ENCODE assay signal across 12 cellular contexts in the genomic region with DNA sequence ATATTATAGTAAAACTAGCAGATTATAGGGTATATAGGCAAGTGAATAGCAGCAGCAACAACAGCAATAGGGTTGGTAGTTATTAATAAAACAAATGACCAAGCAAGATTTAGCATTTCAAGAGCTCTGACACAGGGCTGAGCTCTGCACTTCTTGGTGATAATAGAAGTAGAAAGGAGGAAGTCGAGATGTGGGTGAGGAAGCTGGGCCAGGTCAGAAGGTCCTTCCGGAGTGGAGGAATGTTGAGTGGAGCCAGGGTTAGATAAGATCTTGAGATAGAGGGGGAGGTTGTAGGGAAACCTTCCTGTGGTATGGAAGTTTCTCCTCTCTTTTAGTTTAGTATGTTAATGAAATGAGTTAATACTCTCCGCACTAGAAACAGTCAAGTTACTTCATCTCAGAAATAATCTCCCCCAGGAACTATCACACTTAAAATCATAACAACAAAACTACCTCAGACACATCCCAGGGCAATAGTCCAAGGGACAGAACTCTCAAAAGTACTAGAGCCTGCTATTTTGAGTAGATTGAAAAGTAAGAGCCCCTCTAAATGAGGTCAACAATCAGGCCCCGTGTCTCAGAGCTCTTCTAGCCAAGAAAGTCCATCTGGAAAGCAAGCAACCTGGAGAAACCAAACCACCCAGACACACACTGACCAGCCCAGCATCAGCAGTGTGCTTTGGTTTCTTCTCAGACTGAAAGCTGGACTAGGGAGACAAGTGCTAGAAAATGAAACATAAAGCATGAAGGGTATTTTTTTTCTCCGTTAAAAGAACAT. TPM values are rescaled to one million over a fixed set of nuclear protein-coding genes. Genes with fewer than 3 reads are reported as not detected.
DNase-seq lines count a peak whose midpoint lies in the region; ATAC-seq, FAIRE-seq and TF ChIP-seq lines count a peak whose summit lies in the region.
"Had no signal": no experiment of that assay in that cellular context is flagged by ENCODE, and none has a peak within 500 bp of the region (broad histone marks: within the 10 kb centered on the region; RNA-seq: fewer than 3 reads in every experiment).

No MANE protein-coding gene starts in this region.

- peaks cover 6% of the 10 kb centered on the region for H3K4me1 Mint-ChIP-seq in activated T-helper 17 cell treated with anti-CD3 and anti-CD28 coated beads, Interleukin-2, amount 50 U/mL, for 72 hours
- no peaks in the 10 kb centered on the region for H3K4me1 Mint-ChIP-seq in activated CD8-positive, alpha-beta T cell treated with anti-CD3 and anti-CD28 coated beads for 36 hours (ENCODE audit: low read depth)
- H3K4me1 Mint-ChIP-seq: B cell had no signal

- peaks cover 5% of the 10 kb centered on the region for H3K27me3 Mint-ChIP-seq in activated T-helper 17 cell treated with anti-CD3 and anti-CD28 coated beads, Interleukin-2, amount 50 U/mL, for 72 hours
- H3K27me3 Mint-ChIP-seq in activated CD8-positive, alpha-beta T cell treated with anti-CD3 and anti-CD28 coated beads for 36 hours = no peaks in the 10 kb centered on the region
- H3K27me3 Mint-ChIP-seq: activated naive CD8-positive, alpha-beta T cell had no signal

- no peaks in the 10 kb centered on the region for H3F3A ChIP-seq in MM.1S (ENCODE audit: insufficient read depth, low read length)

- TF ChIP-seq EP300 in K562 (IDR thresholded peaks at IDR 0.05; ENCODE audit: low read length) = peak; percentile 56; the same call in 1 of the 2 replicates

- H4K20me1 ChIP-seq in MM.1S (ENCODE audit: insufficient read depth, low read length) (no peaks in the 10 kb centered on the region), K562 (replicated peaks; ENCODE audit: control insufficient read depth, insufficient read depth, low read length) (no peaks in the 10 kb centered on the region), Karpas-422 (ENCODE audit: insufficient read depth, low read depth, low read length) (no peaks in the 10 kb centered on the region)

- H3K27me3 ChIP-seq in MM.1S (replicated peaks; ENCODE audit: insufficient read depth, low read length) = no peaks in the 10 kb centered on the region
- peaks cover 0 to 4% of the 10 kb centered on the region in 2 experiments; a peak in 1 of 5 replicates for H3K27me3 ChIP-seq in K562 (ENCODE audit: control insufficient read depth in 2 of 2, insufficient read depth in 2 of 2, low read length in 2 of 2)
- H3K27me3 ChIP-seq in Karpas-422 (ENCODE audit: low read length) = no peaks in the 10 kb centered on the region; the same call in 1 of the 2 replicates
- H3K27me3 ChIP-seq: vagina had no signal

- CTCF ChIA-PET in K562 (lab: Yijun Ruan, JAX; ENCODE audit: low intra/inter-chr PET ratio) = no interaction called here
- CTCF ChIA-PET in activated CD8-positive, alpha-beta T cell treated with anti-CD3 and anti-CD28 coated beads for 36 hours (lab: Charles Lee) = no interaction called here

- H3K9me1 ChIP-seq in K562 (ENCODE audit: control insufficient read depth, insufficient read depth, low read length) = no peaks in the 10 kb centered on the region

- TF ChIP-seq POLR2A in K562 (conservative IDR thresholded peaks at IDR 0.05) = no peak

- no peak overlapping the region for H3K27ac Mint-ChIP-seq in activated T-helper 17 cell treated with anti-CD3 and anti-CD28 coated beads, Interleukin-2, amount 50 U/mL, for 72 hours
- no peak overlapping the region for H3K27ac Mint-ChIP-seq in activated CD8-positive, alpha-beta T cell treated with anti-CD3 and anti-CD28 coated beads for 36 hours
- H3K27ac Mint-ChIP-seq: activated naive CD8-positive, alpha-beta T cell; B cell had no signal

- FAIRE-seq in K562 (lab: Jason Lieb, UNC) = peak; percentile 48

- H3K36me3 ChIP-seq in MM.1S (replicated peaks; ENCODE audit: insufficient read depth, low read length) (no peaks in the 10 kb centered on the region), K562 (ENCODE audit: control insufficient read depth, insufficient read depth, low read length) (no peaks in the 10 kb centered on the region), Karpas-422 (ENCODE audit: insufficient read depth, low read length) (no peaks in the 10 kb centered on the region)
- H3K36me3 ChIP-seq: vagina had no signal

- no peaks in the 10 kb centered on the region for H3K79me2 ChIP-seq in MM.1S (ENCODE audit: low read length)
- no peaks in the 10 kb centered on the region for H3K79me2 ChIP-seq in K562 (ENCODE audit: control insufficient read depth, insufficient read depth, low read length)
- no peaks in the 10 kb centered on the region for H3K79me2 ChIP-seq in Karpas-422 (ENCODE audit: low read length)

- H3K4me1 ChIP-seq in MM.1S (ENCODE audit: low read length) (no peaks in the 10 kb centered on the region), K562 (replicated peaks in 1 of 2; ENCODE audit: control insufficient read depth in 2 of 2, insufficient read depth in 2 of 2, low read length in 2 of 2) (peaks cover 0 to 20% of the 10 kb centered on the region in 2 experiments; a peak in 4 of 5 replicates), Karpas-422 (ENCODE audit: low read length) (no peaks in the 10 kb centered on the region)
- H3K4me1 ChIP-seq: vagina had no signal

- H3K9me3 ChIP-seq in MM.1S (replicated peaks; ENCODE audit: insufficient read depth, low read length) = no peaks in the 10 kb centered on the region
- H3K9me3 ChIP-seq in K562 (replicated peaks; ENCODE audit: control insufficient read depth, insufficient read depth, low read depth, low read length) = no peaks in the 10 kb centered on the region
- no peaks in the 10 kb centered on the region for H3K9me3 ChIP-seq in Karpas-422 (ENCODE audit: low read length)
- H3K9me3 ChIP-seq: vagina had no signal

- H3K4me3 ChIP-seq in MM.1S (ENCODE audit: low read length) = no peak overlapping the region
- no peak overlapping the region for H3K4me3 ChIP-seq in K562
- no peak overlapping the region for H3K4me3 ChIP-seq in Karpas-422 (ENCODE audit: low read length)
- H3K4me3 ChIP-seq: vagina had no signal

- intact Hi-C loops in K562 (cut with micrococcal nuclease) = no loop called here
- intact Hi-C loops in activated CD8-positive, alpha-beta T cell treated with anti-CD3 and anti-CD28 coated beads for 36 hours (cut with micrococcal nuclease) = no loop called here

- in situ Hi-C loops in K562 (cut with MboI) = no loop called here

- no peaks in the 10 kb centered on the region for H3K9me3 Mint-ChIP-seq in activated T-helper 17 cell treated with anti-CD3 and anti-CD28 coated beads, Interleukin-2, amount 50 U/mL, for 72 hours
- H3K9me3 Mint-ChIP-seq in activated CD8-positive, alpha-beta T cell treated with anti-CD3 and anti-CD28 coated beads for 36 hours = no peaks in the 10 kb centered on the region

- H2AFZ ChIP-seq in MM.1S (ENCODE audit: low read length) (peak overlapping the region; percentile 40), K562 (ENCODE audit: low read depth, low read length) (peak overlapping the region; percentile 7; the same call in 1 of the 2 replicates), Karpas-422 (ENCODE audit: low read length) (no peak overlapping the region)

- DNase-seq in AML-193 (lab: John Stamatoyannopoulos, UW) (peak; percentile 39 to 43), MM.1S (peak; percentile 36), K562 (ENCODE audit: extremely low read depth in 1 of 4, low spot score in 3 of 4) (peak in 2 of 4 experiments; percentile 28 to 35), medulla oblongata (ENCODE audit: extremely low spot score) (peak; percentile 53), Karpas-422 (no peak)
- DNase-seq in activated CD8-positive, alpha-beta T cell treated with anti-CD3 and anti-CD28 coated beads for 36 hours = no peak
- DNase-seq: NCI-H1417 had no signal

- peak; percentile 73 for ATAC-seq in K562
- ATAC-seq in activated T-helper 17 cell treated with anti-CD3 and anti-CD28 coated beads, Interleukin-2, amount 50 U/mL, for 72 hours (replicated peaks) = no peak
- ATAC-seq in GM18517 (IDR thresholded peaks at IDR 0.05; ENCODE audit: unreplicated experiment) = no peak
- ATAC-seq in activated CD8-positive, alpha-beta T cell treated with anti-CD3 and anti-CD28 coated beads for 36 hours = no peak

- H3K27ac ChIP-seq in MM.1S (ENCODE audit: low read length) (no peak overlapping the region), K562 (ENCODE audit: extremely low read depth, low read depth, low read length) (no peak overlapping the region), Karpas-422 (ENCODE audit: low read length) (no peak overlapping the region)
- H3K27ac ChIP-seq: vagina had no signal

- H3K9ac ChIP-seq in MM.1S (ENCODE audit: low read length) (no peak overlapping the region), K562 (ENCODE audit: insufficient read depth in 1 of 2, low read depth in 2 of 2, low read length in 2 of 2) (no peak overlapping the region), Karpas-422 (ENCODE audit: low read length) (no peak overlapping the region)

- no peaks in the 10 kb centered on the region for H3K9me2 ChIP-seq in MM.1S (replicated peaks; ENCODE audit: insufficient read depth, low read length)
- H3K9me2 ChIP-seq in Karpas-422 (replicated peaks; ENCODE audit: insufficient read depth, low read length) = no peaks in the 10 kb centered on the region

- H3K4me2 ChIP-seq in MM.1S (ENCODE audit: low read depth, low read length) = no peak overlapping the region
- H3K4me2 ChIP-seq in K562 (ENCODE audit: insufficient read depth, low read length) = no peak overlapping the region
- no peak overlapping the region for H3K4me2 ChIP-seq in Karpas-422 (ENCODE audit: low read depth, low read length, poor library complexity, severe bottlenecking)

- no peaks in the 10 kb centered on the region for H3K36me3 Mint-ChIP-seq in activated T-helper 17 cell treated with anti-CD3 and anti-CD28 coated beads, Interleukin-2, amount 50 U/mL, for 72 hours (ENCODE audit: low read depth)
- no peaks in the 10 kb centered on the region for H3K36me3 Mint-ChIP-seq in activated CD8-positive, alpha-beta T cell treated with anti-CD3 and anti-CD28 coated beads for 36 hours (ENCODE audit: low read depth)
- H3K36me3 Mint-ChIP-seq: activated naive CD8-positive, alpha-beta T cell had no signal

- WGBS in K562 (ENCODE audit: insufficient coverage, low coverage, missing lambda C conversion rate) = 6% methylated on average over 5 of the region's 5 CpGs

- BruUV-seq in K562 (replicated peaks; lab: Mats Ljungman, UMichigan) = no TSS peak

- POLR2A ChIA-PET in K562 (lab: Yijun Ruan, JAX) = interaction anchor here (0.9 kb wide), 1 partner anchor 17 kb away, joined by 3 read pairs; no protein-coding TSS in a partner anchor
- POLR2A ChIA-PET in activated CD8-positive, alpha-beta T cell treated with anti-CD3 and anti-CD28 coated beads for 36 hours (lab: Charles Lee) = no interaction called here

- TF ChIP-seq CTCF in MM.1S (IDR thresholded peaks at IDR 0.05; ENCODE audit: low read length) = no peak
- no peak for TF ChIP-seq CTCF in K562 (IDR thresholded peaks at IDR 0.05 in 2 of 3, conservative IDR thresholded peaks at IDR 0.05 in 1 of 3; ENCODE audit: insufficient read depth in 2 of 3, low read depth in 1 of 3, low read length in 3 of 3)
- TF ChIP-seq CTCF in activated CD8-positive, alpha-beta T cell treated with anti-CD3 and anti-CD28 coated beads for 36 hours (IDR thresholded peaks at IDR 0.05) = no peak

- TF ChIP-seq RAD21 in K562 (CRISPR knock-in tag; conservative IDR thresholded peaks at IDR 0.05 in 1 of 2, IDR thresholded peaks at IDR 0.05 in 1 of 2) = no peak

- no peak overlapping the region for H3K4me3 Mint-ChIP-seq in activated T-helper 17 cell treated with anti-CD3 and anti-CD28 coated beads, Interleukin-2, amount 50 U/mL, for 72 hours
- no peak overlapping the region for H3K4me3 Mint-ChIP-seq in activated CD8-positive, alpha-beta T cell treated with anti-CD3 and anti-CD28 coated beads for 36 hours
- H3K4me3 Mint-ChIP-seq: activated naive CD8-positive, alpha-beta T cell; B cell had no signal

RNA-seq across cellular contexts. Expression of a gene that starts 45.4 kb away (rescaled TPM):
- total RNA-seq in K562 (2011; cell fraction: chromatin; rRNA removed; ENCODE audit: low replicate concordance) = 1.2 and 1.7 TPM in 2 replicates
- 1.3 and 2.3 TPM in 2 replicates for total RNA-seq in K562 (2011; cell fraction: nucleolus; rRNA removed)
- total RNA-seq in K562 (2011; cell fraction: nucleoplasm; rRNA removed) = 2.4 and 2.6 TPM in 2 replicates
- total RNA-seq in K562 (2014; rRNA removed) (0.98 and 2.5 TPM in 2 replicates), K562 (2014; rRNA removed; fragmentation: Illumina TruSeq; extraction: Trizol) (1.6 and 1.8 TPM in 2 replicates), K562 (2015; rRNA removed; fragmentation: Illumina TruSeq; extraction: Trizol) (1.9 and 2.1 TPM in 2 replicates), K562 (2021) (3.0 TPM in 2 replicates)
- polyA plus RNA-seq in K562 (2011; rRNA removed) (1.5 and 1.7 TPM in 2 replicates), K562 (2014; fragmentation: Illumina TruSeq; extraction: Trizol) (1.5 and 1.6 TPM in 2 replicates), K562 (2014; fragmentation: Nextera tagmentation; extraction: Ambion mirVana) (1 to 10 TPM in 1 of 2 experiments, under 1 TPM in 1; 0.76 to 1.1 TPM), K562 (2014; rRNA removed) (1.9 and 2.4 TPM in 2 replicates)
- polyA plus RNA-seq in K562 (2011; cell fraction: cytosol; rRNA removed) = 0.49 and 0.72 TPM in 2 replicates
- 0.43 and 0.45 TPM in 2 replicates for polyA plus RNA-seq in K562 (2011; cell fraction: nucleus; rRNA removed)
- 2.1 and 3.7 TPM in 2 replicates for polyA plus RNA-seq in K562 (2012)
- polyA minus RNA-seq in K562 (2011; rRNA and poly(A)+ RNA removed) = 2.3 and 2.8 TPM in 2 replicates
- 2.3 and 3.0 TPM in 2 replicates for polyA minus RNA-seq in K562 (2011; cell fraction: cytosol; rRNA and poly(A)+ RNA removed)
- 0.94 and 1.00 TPM in 2 replicates for polyA minus RNA-seq in K562 (2011; cell fraction: nucleus; rRNA and poly(A)+ RNA removed)
- total RNA-seq in activated T-helper 17 cell treated with anti-CD3 and anti-CD28 coated beads, Interleukin-2, amount 50 U/mL, for 72 hours = 10 to 100 TPM in 1 of 2 donors, 1 to 10 TPM in 1; 3.4 to 51.8 TPM
- not detected in 2 replicates for total RNA-seq in Karpas-422 (2014; rRNA removed; shearing (Covaris generic); ENCODE audit: low replicate concordance)
- total RNA-seq in activated CD8-positive, alpha-beta T cell treated with anti-CD3 and anti-CD28 coated beads for 36 hours = 1 to 10 TPM; 3.1 to 3.7 TPM

Comparison
In these comparisons a context has a peak if more than half of its experiments do, and no peak if none do; other contexts are left out.
1. DNase-seq: peak in AML-193 (2 of 2), MM.1S (single experiment) and medulla oblongata (single experiment); none in Karpas-422 (single experiment) and activated CD8-positive, alpha-beta T cell treated with anti-CD3 and anti-CD28 coated beads for 36 hours (single experiment).